ENCODE assay signal across 18 cellular contexts in genomic region chr2:145975406-145975805, GRCh38.
DNase-seq lines count a peak whose midpoint lies in the region; ATAC-seq, FAIRE-seq and TF ChIP-seq lines count a peak whose summit lies in the region.
"Had no signal": no experiment of that assay in that cellular context is flagged by ENCODE, and none has a peak within 500 bp of the region (broad histone marks: within the 10 kb centered on the region; RNA-seq: fewer than 3 reads in every experiment).

No MANE protein-coding gene starts in this region.

- CTCF ChIA-PET in CD8-positive, alpha-beta memory T cell (lab: Charles Lee) = no interaction called here

- H3K4me1 Mint-ChIP-seq in CD8-positive, alpha-beta memory T cell = no peaks in the 10 kb centered on the region
- H3K4me1 Mint-ChIP-seq: CD4-positive, CD25-positive, alpha-beta regulatory T cell; GM23338; H9 had no signal

- peak overlapping the region; percentile 12; the same call in 1 of the 2 replicates for H2AFZ ChIP-seq in GM23248
- H2AFZ ChIP-seq: GM23338 had no signal

- H3K27ac ChIP-seq in GM23248 = no peak overlapping the region
- no peak overlapping the region for H3K27ac ChIP-seq in CD8-positive, alpha-beta memory T cell (ENCODE audit: low read depth, low read length)
- H3K27ac ChIP-seq: BLaER1 treated with 17β-estradiol and CSF1 and Interleukin-3, amounts not matched to agents 10 nM and 100 nM had no signal

- H4K20me1 ChIP-seq in GM23248 (ENCODE audit: insufficient read depth) = no peaks in the 10 kb centered on the region
- H4K20me1 ChIP-seq: BLaER1 treated with 17β-estradiol and CSF1 and Interleukin-3, amounts not matched to agents 10 nM and 100 nM had no signal

- H3K36me3 ChIP-seq in GM23248 (ENCODE audit: low read depth) = no peaks in the 10 kb centered on the region
- H3K36me3 ChIP-seq in CD8-positive, alpha-beta memory T cell (ENCODE audit: insufficient read depth, low read length) = no peaks in the 10 kb centered on the region
- H3K36me3 ChIP-seq: BLaER1 treated with 17β-estradiol and CSF1 and Interleukin-3, amounts not matched to agents 10 nM and 100 nM had no signal

- no peak overlapping the region for H3K27ac Mint-ChIP-seq in CD8-positive, alpha-beta memory T cell
- H3K27ac Mint-ChIP-seq: CD4-positive, CD25-positive, alpha-beta regulatory T cell; GM23338; H9 had no signal

- H3K27me3 Mint-ChIP-seq in CD8-positive, alpha-beta memory T cell = no peaks in the 10 kb centered on the region
- H3K27me3 Mint-ChIP-seq: CD4-positive, CD25-positive, alpha-beta regulatory T cell had no signal

- peak; percentile 33 for FAIRE-seq in RCC 7860 (lab: Jason Lieb, UNC)
- FAIRE-seq: GM12878, GM18507 had no signal

- peaks cover 0 to 9% (median under 1%) of the 10 kb centered on the region in 5 donors for H3K9me3 Mint-ChIP-seq in CD8-positive, alpha-beta memory T cell
- H3K9me3 Mint-ChIP-seq: GM23338, H9 had no signal

- 44% methylated on average over 3 of the region's 3 CpGs for WGBS in GM23248 (ENCODE audit: low coverage in 1 of 2, low lambda C conversion rate in 2 of 2, missing lambda C conversion rate in 2 of 2), 2 experiments

- no peaks in the 10 kb centered on the region for H3K9me3 ChIP-seq in GM23248 (ENCODE audit: low read depth)
- no peaks in the 10 kb centered on the region for H3K9me3 ChIP-seq in CD8-positive, alpha-beta memory T cell (ENCODE audit: low read length)
- H3K9me3 ChIP-seq: BLaER1 treated with 17β-estradiol and CSF1 and Interleukin-3, amounts not matched to agents 10 nM and 100 nM had no signal

- H3K4me1 ChIP-seq in GM23248 (ENCODE audit: insufficient read depth) = no peaks in the 10 kb centered on the region
- no peaks in the 10 kb centered on the region for H3K4me1 ChIP-seq in CD8-positive, alpha-beta memory T cell (ENCODE audit: insufficient read depth, low read length)
- H3K4me1 ChIP-seq: BLaER1 treated with 17β-estradiol and CSF1 and Interleukin-3, amounts not matched to agents 10 nM and 100 nM had no signal

- no peaks in the 10 kb centered on the region for H3F3A ChIP-seq in GM23248 (ENCODE audit: insufficient read depth)

- H3K9ac ChIP-seq in GM23248 = no peak overlapping the region
- H3K9ac ChIP-seq: BLaER1 treated with 17β-estradiol and CSF1 and Interleukin-3, amounts not matched to agents 10 nM and 100 nM had no signal

- no peaks in the 10 kb centered on the region for H3K9me2 ChIP-seq in GM23248 (ENCODE audit: insufficient read depth)

- in situ Hi-C loops in GM23248 (cut with MboI) = no loop called here
- in situ Hi-C loops in astrocyte of the cerebellum (cut with HindIII; ENCODE audit: low sequenced_read_pairs) = no loop called here

- no peaks in the 10 kb centered on the region for H3K36me3 Mint-ChIP-seq in CD8-positive, alpha-beta memory T cell
- H3K36me3 Mint-ChIP-seq: CD4-positive, CD25-positive, alpha-beta regulatory T cell had no signal

- H3K4me3 ChIP-seq in GM23248 (no peak overlapping the region), astrocyte of the cerebellum (ENCODE audit: low read depth, low read length) (no peak overlapping the region)
- H3K4me3 ChIP-seq in CD8-positive, alpha-beta memory T cell (ENCODE audit: low read length) = no peak overlapping the region
- H3K4me3 ChIP-seq: BLaER1 treated with 17β-estradiol and CSF1 and Interleukin-3, amounts not matched to agents 10 nM and 100 nM; GM12878; GM23338 had no signal

- H3K27me3 ChIP-seq in GM23248 (replicated peaks; ENCODE audit: insufficient read depth) = no peaks in the 10 kb centered on the region
- no peaks in the 10 kb centered on the region for H3K27me3 ChIP-seq in CD8-positive, alpha-beta memory T cell (ENCODE audit: insufficient read depth, low read length, poor library complexity, severe bottlenecking)
- H3K27me3 ChIP-seq: BLaER1 treated with 17β-estradiol and CSF1 and Interleukin-3, amounts not matched to agents 10 nM and 100 nM had no signal

- no peak for ATAC-seq in HG02840 (IDR thresholded peaks at IDR 0.05; ENCODE audit: low FRiP score, unreplicated experiment)
- no peak for ATAC-seq in HG03378 (IDR thresholded peaks at IDR 0.05; ENCODE audit: unreplicated experiment)
- ATAC-seq: GM12878, GM23338 had no signal

- no peak overlapping the region for H3K4me3 Mint-ChIP-seq in CD8-positive, alpha-beta memory T cell
- H3K4me3 Mint-ChIP-seq: CD4-positive, CD25-positive, alpha-beta regulatory T cell; GM23338; H9 had no signal

- no peaks in the 10 kb centered on the region for H3K79me2 ChIP-seq in GM23248 (ENCODE audit: insufficient read depth)

- TF ChIP-seq CTCF in astrocyte of the cerebellum (IDR thresholded peaks at IDR 0.05; ENCODE audit: low read depth, low read length, missing control alignments) = no peak

- H3K4me2 ChIP-seq in GM23248 (ENCODE audit: unreplicated experiment) = no peak overlapping the region
- H3K4me2 ChIP-seq: BLaER1 treated with 17β-estradiol and CSF1 and Interleukin-3, amounts not matched to agents 10 nM and 100 nM; GM23338 had no signal

- POLR2A ChIA-PET in CD8-positive, alpha-beta memory T cell (lab: Charles Lee) = no interaction called here

- DNase-seq in GM23248 (no peak), RCC 7860 (ENCODE audit: low spot score) (no peak), astrocyte of the cerebellum (ENCODE audit: low read depth) (peak; percentile 26), fibroblast of peridontal ligament (ENCODE audit: extremely low read depth) (peak; percentile 71), HuH-7.5 (ENCODE audit: low spot score) (no peak)
- no peak for DNase-seq in CD8-positive, alpha-beta memory T cell
- DNase-seq: 8988T; Calu3; CD4-positive, CD25-positive, alpha-beta regulatory T cell; DMS 273 treated with DMSO at 0.1 percent for 48 hours; H9; IMR-90 had no signal

Comparison
In these comparisons a context has a peak if more than half of its experiments do, and no peak if none do; other contexts are left out.
1. DNase-seq: peak in astrocyte of the cerebellum (single experiment) and fibroblast of peridontal ligament (single experiment); none in GM23248 (single experiment), RCC 7860 (single experiment), HuH-7.5 (single experiment) and CD8-positive, alpha-beta memory T cell (0 of 5).